ENCODE assay signal across 8 cellular contexts in genomic region chr11:73141031-73141308, GRCh38. TPM values are rescaled to one million over a fixed set of nuclear protein-coding genes. Genes with fewer than 3 reads are reported as not detected.
DNase-seq lines count a peak whose midpoint lies in the region; ATAC-seq and TF ChIP-seq lines count a peak whose summit lies in the region.

No MANE protein-coding gene starts in this region.

- TF ChIP-seq CTCF in PC-9 (conservative IDR thresholded peaks at IDR 0.05) (no peak), lower leg skin (IDR thresholded peaks at IDR 0.05) (no peak)

- H3K4me3 ChIP-seq in PC-9, result peak overlapping the region; percentile 98
- H3K4me3 ChIP-seq in lower leg skin (ENCODE audit: low read depth, poor library complexity, severe bottlenecking), result peak overlapping the region; percentile 91

- no peaks in the 10 kb centered on the region for H3K27me3 ChIP-seq in PC-9 (ENCODE audit: insufficient read depth, low read depth)

- CTCF ChIA-PET in PC-9 (lab: Charles Lee), result no interaction called here

- in situ Hi-C loops in T47D (cut with HindIII; ENCODE audit: low pct_unique_long_range_greater_than_20kb, low sequenced_read_pairs), result no loop called here

- H3K9me2 ChIP-seq in PC-9 (ENCODE audit: insufficient read depth), result no peaks in the 10 kb centered on the region

- H3F3A ChIP-seq in PC-9 (ENCODE audit: insufficient read depth, low read depth), result peaks cover 11% of the 10 kb centered on the region; the same call in 1 of the 2 replicates

- peaks cover 20% of the 10 kb centered on the region for H3K4me1 ChIP-seq in PC-9 (replicated peaks; ENCODE audit: insufficient read depth)

- peaks cover 30% of the 10 kb centered on the region for H3K79me2 ChIP-seq in PC-9 (ENCODE audit: low read depth)

- no TSS peak for BruUV-seq in PC-9 (replicated peaks; lab: Mats Ljungman, UMichigan)

- TF ChIP-seq POLR2A in lower leg skin (IDR thresholded peaks at IDR 0.05), result no peak

- intact Hi-C loops in PC-9 (cut with micrococcal nuclease; ENCODE audit: unreplicated experiment) (no loop called here), lower leg skin (cut with DNase I; ENCODE audit: low total_unique reads) (no loop called here)

- ATAC-seq in HG03196 (IDR thresholded peaks at IDR 0.05; ENCODE audit: unreplicated experiment) (no peak), GM18520 (IDR thresholded peaks at IDR 0.05; ENCODE audit: unreplicated experiment) (no peak), HG03457 (IDR thresholded peaks at IDR 0.05; ENCODE audit: unreplicated experiment) (no peak)

- no peaks in the 10 kb centered on the region for H4K20me1 ChIP-seq in PC-9 (ENCODE audit: insufficient read depth)

- no peaks in the 10 kb centered on the region for H3K9me3 ChIP-seq in PC-9 (ENCODE audit: insufficient read depth, low read depth)

- peak overlapping the region; percentile 80 for H3K4me2 ChIP-seq in PC-9

- DNase-seq in GM03348 (ENCODE audit: low spot score) (peak; percentile 55), PC-9 (peak in 1 of 2 experiments; percentile 16), T47D (ENCODE audit: low read depth in 1 of 2, low spot score in 1 of 2) (peak; percentile 35 to 50), lower leg skin (ENCODE audit: low spot score in 2 of 2) (peak in 1 of 2 donors; percentile 89)

- no peak overlapping the region for H3K27ac ChIP-seq in PC-9
- H3K27ac ChIP-seq in temporal lobe (ENCODE audit: low read depth, low read length), result peak overlapping the region; percentile 79

- no peaks in the 10 kb centered on the region for H3K36me3 ChIP-seq in PC-9 (ENCODE audit: low read depth)

- 0 to 1% methylated on average over 12 to 17 of the region's 17 CpGs for WGBS in lower leg skin, 2 donors

- H2AFZ ChIP-seq in PC-9, result peak overlapping the region; percentile 97

- POLR2A ChIA-PET in PC-9 (lab: Charles Lee; ENCODE audit: unreplicated experiment), result no interaction called here

RNA-seq across cellular contexts. Expression of gene FCHSD2, which starts 1.1 kb away (rescaled TPM):
- total RNA-seq in PC-9 (2021) (20.5 and 22.6 TPM in 2 replicates), lower leg skin (10 to 100 TPM in 1 of 4 donors, 1 to 10 TPM in 3; 6.7 to 14.7 (median 8.5) TPM), temporal lobe (42.8 TPM)
